Comparison of ENCODE assay signal across 9 cellular contexts in genomic region chr6:90369651-90370050, GRCh38.
DNase-seq lines count a peak whose midpoint lies in the region; ATAC-seq and TF ChIP-seq lines count a peak whose summit lies in the region.
"Had no signal": no experiment of that assay in that cellular context is flagged by ENCODE, and none has a peak within 500 bp of the region (broad histone marks: within the 10 kb centered on the region; RNA-seq: fewer than 3 reads in every experiment).

No MANE protein-coding gene starts in this region.

- no peak for DNase-seq in left ventricle myocardium inferior
- no peak for DNase-seq in left cardiac atrium
- no peak for DNase-seq in MCF 10A (ENCODE audit: unreplicated experiment)
- no peak for DNase-seq in uterus
- no peak for DNase-seq in NAMALWA (ENCODE audit: low spot score)
- no peak for DNase-seq in activated T-helper 1 cell treated with anti-CD3 and anti-CD28 coated beads, Interleukin-12 subunit alpha, Interleukin-12 subunit beta, Interleukin-2, Interleukin-4 antibody, amounts not matched to agents 30 ng/mL and 10 ng/mL and 1 ng/mL, durations not matched to agents 14 hours and 24 hours and 36 hours (ENCODE audit: low spot score)
- DNase-seq: NCI-H2081 had no signal

- H3K36me3 Mint-ChIP-seq in MCF 10A (ENCODE audit: insufficient read depth, unreplicated experiment) (no peaks in the 10 kb centered on the region), nephron (ENCODE audit: low read depth) (no peaks in the 10 kb centered on the region)
- no peaks in the 10 kb centered on the region for H3K36me3 Mint-ChIP-seq in activated T-helper 1 cell treated with anti-CD3 and anti-CD28 coated beads, Interleukin-12 subunit alpha, Interleukin-12 subunit beta, Interleukin-2, Interleukin-4 antibody, amounts not matched to agents 30 ng/mL and 10 ng/mL and 1 ng/mL, durations not matched to agents 14 hours and 24 hours and 36 hours (ENCODE audit: low read depth)

- H3K4me3 ChIP-seq in left ventricle myocardium inferior (no peak overlapping the region), uterus (no peak overlapping the region)

- intact Hi-C loops in left ventricle myocardium inferior (cut with micrococcal nuclease) (no loop called here), left cardiac atrium (cut with DNase I) (no loop called here), MCF 10A (cut with micrococcal nuclease) (loop anchor here (1.0 kb wide), 1 partner anchor 73 kb away; the partner anchor contains the start of gene BACH2), uterus (cut with DNase I; ENCODE audit: low total_unique reads) (no loop called here)
- intact Hi-C loops in activated T-helper 1 cell treated with anti-CD3 and anti-CD28 coated beads, Interleukin-12 subunit alpha, Interleukin-12 subunit beta, Interleukin-2, Interleukin-4 antibody, amounts not matched to agents 30 ng/mL and 10 ng/mL and 1 ng/mL, durations not matched to agents 14 hours and 24 hours and 36 hours (cut with micrococcal nuclease): loop anchor here (1.0 kb wide), 3 partner anchors 14 to 29 kb away; no protein-coding TSS in a partner anchor

- ATAC-seq in left cardiac atrium: no peak
- no peak for ATAC-seq in HG03442 (IDR thresholded peaks at IDR 0.05; ENCODE audit: unreplicated experiment)

- BruUV-seq in MCF 10A (replicated peaks; lab: Mats Ljungman, UMichigan): no TSS peak

- H3K36me3 ChIP-seq in left ventricle myocardium inferior (no peaks in the 10 kb centered on the region), uterus (no peaks in the 10 kb centered on the region)

- H3K4me3 Mint-ChIP-seq in MCF 10A (ENCODE audit: unreplicated experiment) (no peak overlapping the region), nephron (no peak overlapping the region)
- H3K4me3 Mint-ChIP-seq in activated T-helper 1 cell treated with anti-CD3 and anti-CD28 coated beads, Interleukin-12 subunit alpha, Interleukin-12 subunit beta, Interleukin-2, Interleukin-4 antibody, amounts not matched to agents 30 ng/mL and 10 ng/mL and 1 ng/mL, durations not matched to agents 14 hours and 24 hours and 36 hours: no peak overlapping the region

- CTCF ChIA-PET in MCF 10A (lab: Yijun Ruan, JAX): interaction anchor here (0.7 to 3.5 kb wide), 6 partner anchors 10 to 33 kb away, joined by 3 to 29 read pairs (median 3); no protein-coding TSS in a partner anchor

- H3K27me3 Mint-ChIP-seq in MCF 10A (ENCODE audit: insufficient read depth, unreplicated experiment) (no peaks in the 10 kb centered on the region), nephron (ENCODE audit: low read depth) (no peaks in the 10 kb centered on the region)
- peaks cover 7% of the 10 kb centered on the region for H3K27me3 Mint-ChIP-seq in activated T-helper 1 cell treated with anti-CD3 and anti-CD28 coated beads, Interleukin-12 subunit alpha, Interleukin-12 subunit beta, Interleukin-2, Interleukin-4 antibody, amounts not matched to agents 30 ng/mL and 10 ng/mL and 1 ng/mL, durations not matched to agents 14 hours and 24 hours and 36 hours (ENCODE audit: insufficient read depth)

- no peak for TF ChIP-seq POLR2A in uterus (IDR thresholded peaks at IDR 0.05)

- peaks cover 6% of the 10 kb centered on the region for H3K4me1 ChIP-seq in left ventricle myocardium inferior
- no peaks in the 10 kb centered on the region for H3K4me1 ChIP-seq in uterus

- H3K27ac Mint-ChIP-seq in MCF 10A (ENCODE audit: low read depth, unreplicated experiment) (peak overlapping the region; percentile 68), nephron (peak overlapping the region in 2 of 3 experiments; percentile 71 to 87)
- H3K27ac Mint-ChIP-seq in activated T-helper 1 cell treated with anti-CD3 and anti-CD28 coated beads, Interleukin-12 subunit alpha, Interleukin-12 subunit beta, Interleukin-2, Interleukin-4 antibody, amounts not matched to agents 30 ng/mL and 10 ng/mL and 1 ng/mL, durations not matched to agents 14 hours and 24 hours and 36 hours: no peak overlapping the region

- H3K9me3 Mint-ChIP-seq in MCF 10A (ENCODE audit: unreplicated experiment): no peaks in the 10 kb centered on the region
- peaks cover 4% of the 10 kb centered on the region for H3K9me3 Mint-ChIP-seq in nephron
- peaks cover 4% of the 10 kb centered on the region for H3K9me3 Mint-ChIP-seq in activated T-helper 1 cell treated with anti-CD3 and anti-CD28 coated beads, Interleukin-12 subunit alpha, Interleukin-12 subunit beta, Interleukin-2, Interleukin-4 antibody, amounts not matched to agents 30 ng/mL and 10 ng/mL and 1 ng/mL, durations not matched to agents 14 hours and 24 hours and 36 hours

- no peaks in the 10 kb centered on the region for H3K27me3 ChIP-seq in left ventricle myocardium inferior (ENCODE audit: low read depth)
- no peaks in the 10 kb centered on the region for H3K27me3 ChIP-seq in uterus

- peak overlapping the region; percentile 47 for H3K27ac ChIP-seq in left ventricle myocardium inferior (replicated peaks)
- peak overlapping the region; percentile 82 to 92 for H3K27ac ChIP-seq in uterus

- POLR2A ChIA-PET in MCF 10A (lab: Yijun Ruan, JAX): interaction anchor here (0.9 to 1.3 kb wide), 2 partner anchors 74 to 259 kb away, joined by 3 to 5 read pairs; no protein-coding TSS in a partner anchor

- H3K9me3 ChIP-seq in left ventricle myocardium inferior (replicated peaks): peaks cover 3% of the 10 kb centered on the region
- no peaks in the 10 kb centered on the region for H3K9me3 ChIP-seq in uterus

- TF ChIP-seq CTCF in left ventricle myocardium inferior (IDR thresholded peaks at IDR 0.05; ENCODE audit: borderline replicate concordance): no peak
- TF ChIP-seq CTCF in MCF 10A (IDR thresholded peaks at IDR 0.05; ENCODE audit: unreplicated experiment): no peak
- no peak for TF ChIP-seq CTCF in nephron (IDR thresholded peaks at IDR 0.05; ENCODE audit: unreplicated experiment in 3 of 3)
- no peak for TF ChIP-seq CTCF in uterus (IDR thresholded peaks at IDR 0.05)

- peaks cover 11% of the 10 kb centered on the region for H3K4me1 Mint-ChIP-seq in MCF 10A (ENCODE audit: insufficient read depth, unreplicated experiment)
- peaks cover 36% of the 10 kb centered on the region for H3K4me1 Mint-ChIP-seq in nephron
- peaks cover 22% of the 10 kb centered on the region for H3K4me1 Mint-ChIP-seq in activated T-helper 1 cell treated with anti-CD3 and anti-CD28 coated beads, Interleukin-12 subunit alpha, Interleukin-12 subunit beta, Interleukin-2, Interleukin-4 antibody, amounts not matched to agents 30 ng/mL and 10 ng/mL and 1 ng/mL, durations not matched to agents 14 hours and 24 hours and 36 hours (ENCODE audit: low read depth)

Comparison
In these comparisons a context has a peak if more than half of its experiments do, and no peak if none do; other contexts are left out.
1. intact Hi-C loops: an anchor here in MCF 10A (1.0 kb wide) and activated T-helper 1 cell treated with anti-CD3 and anti-CD28 coated beads, Interleukin-12 subunit alpha, Interleukin-12 subunit beta, Interleukin-2, Interleukin-4 antibody, amounts not matched to agents 30 ng/mL and 10 ng/mL and 1 ng/mL, durations not matched to agents 14 hours and 24 hours and 36 hours (1.0 kb wide); none called in left ventricle myocardium inferior, left cardiac atrium and uterus.